20 cellular contexts compared by ENCODE assay signal in the genomic region with DNA sequence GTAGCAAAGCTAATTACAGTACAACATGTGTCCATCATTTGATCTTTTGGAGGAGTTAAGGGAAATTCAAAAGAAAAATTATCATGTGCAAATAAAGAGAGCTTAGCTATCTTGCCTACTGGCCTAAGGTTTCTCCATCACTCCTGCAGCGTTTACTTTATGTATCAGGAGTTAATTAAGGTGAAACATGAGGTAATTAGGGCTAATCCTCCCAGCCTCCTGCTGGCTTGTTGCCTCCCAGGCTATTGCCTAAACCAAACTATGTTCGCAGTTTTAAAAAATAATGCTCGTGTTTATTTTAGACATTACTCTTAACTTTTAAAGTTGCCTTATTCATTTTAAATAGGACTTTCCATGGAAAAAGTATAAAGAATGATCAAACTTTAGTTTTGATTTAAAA.
"Had no signal": no experiment of that assay in that cellular context is flagged by ENCODE, and none has a peak within 500 bp of the region (broad histone marks: within the 10 kb centered on the region; RNA-seq: fewer than 3 reads in every experiment).

No MANE protein-coding gene starts in this region.

- DNase-seq: activated CD4-positive, alpha-beta T cell treated with anti-CD3 and anti-CD28 coated beads, Interleukin-2, amount 10 ng/mL, durations not matched to agents 7 days and 5 days; activated CD8-positive, alpha-beta T cell treated with anti-CD3 and anti-CD28 coated beads, Interleukin-2, amount 10 ng/mL, durations not matched to agents 7 days and 5 days; activated naive CD4-positive, alpha-beta T cell treated with anti-CD3 and anti-CD28 coated beads for 36 hours; activated T-cell treated with anti-CD3 and anti-CD28 coated beads, Interleukin-2, amount 50 U/mL, for 24 hours; body of pancreas; caudate nucleus; foreskin melanocyte; glutamatergic neuron; hippocampal formation; lower lobe of right lung; occipital lobe; posterior cingulate gyrus; stimulated activated CD4-positive, alpha-beta T cell treated with anti-CD3 and anti-CD28 coated beads, Interleukin-12 subunit alpha, Interleukin-12 subunit beta, amount 100 ng/mL, for 4 hours; stimulated activated CD4-positive, alpha-beta T cell treated with anti-CD3 and anti-CD28 coated beads, Interleukin-1b, Interleukin-23, amount 100 ng/mL, for 48 hours; stimulated activated CD8-positive, alpha-beta memory T cell treated with anti-CD3 and anti-CD28 coated beads, Interleukin-4, amount 100 ng/mL, for 48 hours; stimulated activated naive CD4-positive, alpha-beta T cell; T1000 had no signal

- H3K9me3 ChIP-seq: body of pancreas, lower lobe of right lung had no signal

- H3K27me3 ChIP-seq: body of pancreas had no signal

- H3K27ac ChIP-seq: body of pancreas, epithelial cell of prostate, lower lobe of right lung had no signal

- FAIRE-seq: keratinocyte had no signal

- H3K4me1 ChIP-seq: body of pancreas, lower lobe of right lung had no signal

- H3K36me3 ChIP-seq: lower lobe of right lung had no signal

- H3K4me3 ChIP-seq: body of pancreas, lower lobe of right lung had no signal

- ATAC-seq: activated CD4-positive, CD25-positive, alpha-beta regulatory T cell treated with anti-CD3 and anti-CD28 coated beads, Interleukin-2, amount 50 U/mL, for 24 hours; activated CD8-positive, alpha-beta T cell treated with anti-CD3 and anti-CD28 coated beads, Interleukin-2, amount 10 ng/mL, durations not matched to agents 7 days and 5 days; body of pancreas; lower lobe of right lung had no signal
